ENCODE assay signal across 8 cellular contexts in the genomic region with DNA sequence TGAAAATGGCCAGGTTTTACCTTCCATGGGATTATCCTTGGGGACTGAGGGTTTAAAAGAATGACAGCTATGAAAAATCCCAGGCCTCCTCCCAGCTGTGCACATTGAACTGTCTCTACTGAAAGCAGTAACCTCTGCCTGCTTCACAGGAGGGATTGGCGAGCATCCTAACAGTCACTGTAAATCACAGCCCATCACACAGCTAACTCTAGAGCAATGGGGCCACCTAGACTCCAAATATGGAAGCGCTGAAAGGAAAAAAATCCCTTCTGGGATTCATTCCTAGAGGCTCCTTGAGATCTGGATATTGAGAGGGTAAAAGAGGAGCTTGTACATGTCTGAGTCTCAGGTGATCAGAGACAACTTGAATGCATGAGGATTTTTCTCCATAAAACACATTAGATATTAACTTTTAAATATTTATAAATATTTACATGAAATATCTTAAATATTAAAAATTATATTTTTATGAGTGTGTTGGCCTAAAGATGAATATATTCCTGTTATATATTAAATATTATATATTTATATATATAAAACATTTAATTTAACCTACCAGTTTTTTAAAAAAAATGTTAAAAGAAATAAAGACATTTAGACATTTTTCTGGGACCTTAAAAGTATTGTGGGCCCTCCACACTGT.
A peak's percentile ranks its signal among the peaks of the same experiment; 100 is the strongest.
DNase-seq lines count a peak whose midpoint lies in the region; ATAC-seq and TF ChIP-seq lines count a peak whose summit lies in the region.

No MANE protein-coding gene starts in this region.

- no peak for ATAC-seq in CD8-positive, alpha-beta T cell

- peaks cover 14% of the 10 kb centered on the region for H3K4me1 Mint-ChIP-seq in neural progenitor cell
- H3K4me1 Mint-ChIP-seq in CD8-positive, alpha-beta T cell (ENCODE audit: low read depth) = peaks cover 8% of the 10 kb centered on the region

- peak; percentile 83 for TF ChIP-seq CTCF in choroid plexus epithelial cell (conservative IDR thresholded peaks at IDR 0.05; ENCODE audit: low read depth, low read length)
- peak; percentile 81 for TF ChIP-seq CTCF in neural progenitor cell (IDR thresholded peaks at IDR 0.05)
- no peak for TF ChIP-seq CTCF in CD8-positive, alpha-beta T cell (IDR thresholded peaks at IDR 0.05)

- no peaks in the 10 kb centered on the region for H3K79me2 ChIP-seq in neural progenitor cell (ENCODE audit: low read depth)

- H3K9me3 ChIP-seq in neural progenitor cell (ENCODE audit: low read depth) = no peaks in the 10 kb centered on the region
- no peaks in the 10 kb centered on the region for H3K9me3 ChIP-seq in CD8-positive, alpha-beta T cell (ENCODE audit: low read length)

- peaks cover 2% of the 10 kb centered on the region for H3K27me3 Mint-ChIP-seq in neural progenitor cell (ENCODE audit: insufficient read depth, low read depth)
- peaks cover 19% of the 10 kb centered on the region for H3K27me3 Mint-ChIP-seq in CD8-positive, alpha-beta T cell (ENCODE audit: low read depth)

- H3K27ac Mint-ChIP-seq in neural progenitor cell = no peak overlapping the region
- H3K27ac Mint-ChIP-seq in CD8-positive, alpha-beta T cell = no peak overlapping the region

- peaks cover 11% of the 10 kb centered on the region for H3K27me3 ChIP-seq in neural progenitor cell
- H3K27me3 ChIP-seq in CD8-positive, alpha-beta T cell (ENCODE audit: insufficient read depth, low read length) = no peaks in the 10 kb centered on the region

- no peak overlapping the region for H3K27ac ChIP-seq in neural progenitor cell
- H3K27ac ChIP-seq in CD8-positive, alpha-beta T cell (ENCODE audit: low read depth, low read length) = no peak overlapping the region

- H3K9ac ChIP-seq in neural progenitor cell = no peak overlapping the region

- H3K4me3 ChIP-seq in choroid plexus epithelial cell (ENCODE audit: low read depth, low read length) (no peak overlapping the region), neural progenitor cell (no peak overlapping the region)
- H3K4me3 ChIP-seq in CD8-positive, alpha-beta T cell (ENCODE audit: low read depth, low read length) = no peak overlapping the region

- H3K4me1 ChIP-seq in neural progenitor cell = peaks cover 12% of the 10 kb centered on the region
- peaks cover 4% of the 10 kb centered on the region for H3K4me1 ChIP-seq in CD8-positive, alpha-beta T cell (ENCODE audit: insufficient read depth, low read length)

- no peaks in the 10 kb centered on the region for H3K9me3 Mint-ChIP-seq in neural progenitor cell
- H3K9me3 Mint-ChIP-seq in CD8-positive, alpha-beta T cell = no peaks in the 10 kb centered on the region

- CTCF ChIA-PET in CD8-positive, alpha-beta T cell (lab: Charles Lee) = interaction anchor here (1.1 to 2.1 kb wide), 2 partner anchors 19 to 1188 kb away, joined by 3 to 10 read pairs; no protein-coding TSS in a partner anchor

- no peak overlapping the region for H3K4me2 ChIP-seq in neural progenitor cell

- H3K36me3 ChIP-seq in neural progenitor cell = no peaks in the 10 kb centered on the region
- no peaks in the 10 kb centered on the region for H3K36me3 ChIP-seq in CD8-positive, alpha-beta T cell (ENCODE audit: insufficient read depth, low read length)

- H3K36me3 Mint-ChIP-seq in neural progenitor cell = no peaks in the 10 kb centered on the region
- H3K36me3 Mint-ChIP-seq in CD8-positive, alpha-beta T cell = no peaks in the 10 kb centered on the region

- no peaks in the 10 kb centered on the region for H3F3A ChIP-seq in neural progenitor cell (ENCODE audit: low read depth)

- no peak overlapping the region for H3K4me3 Mint-ChIP-seq in neural progenitor cell
- no peak overlapping the region for H3K4me3 Mint-ChIP-seq in CD8-positive, alpha-beta T cell

- H2AFZ ChIP-seq in neural progenitor cell (replicated peaks) = no peak overlapping the region

- H4K20me1 ChIP-seq in neural progenitor cell (ENCODE audit: low read depth) = no peaks in the 10 kb centered on the region

- intact Hi-C loops in CD8-positive, alpha-beta T cell (cut with DNase I, micrococcal nuclease) = loop anchor here in 1 of 2 experiments (10.0 kb wide), 5 partner anchors 322 to 1472 kb away; no protein-coding TSS in a partner anchor

- DNase-seq in DMS79 treated with DMSO at 0.1 percent for 48 hours (lab: John Stamatoyannopoulos, UW) (peak; percentile 2), DMS79 (lab: John Stamatoyannopoulos, UW) (no peak), NCI-H446 treated with DMSO at 0.1 percent for 48 hours (lab: John Stamatoyannopoulos, UW) (peak; percentile 85), choroid plexus epithelial cell (ENCODE audit: low read depth) (peak; percentile 87), neural progenitor cell (ENCODE audit: low spot score) (peak; percentile 87), NOMO-1 (lab: John Stamatoyannopoulos, UW; ENCODE audit: unreplicated experiment in 2 of 2) (no peak)
- no peak for DNase-seq in activated naive CD4-positive, alpha-beta T cell (lab: John Stamatoyannopoulos, UW)
- no peak for DNase-seq in CD8-positive, alpha-beta T cell

- POLR2A ChIA-PET in CD8-positive, alpha-beta T cell (lab: Charles Lee) = no interaction called here

Comparison
In these comparisons a context has a peak if more than half of its experiments do, and no peak if none do; other contexts are left out.
1. DNase-seq: peak in DMS79 treated with DMSO at 0.1 percent for 48 hours (single experiment), NCI-H446 treated with DMSO at 0.1 percent for 48 hours (single experiment), choroid plexus epithelial cell (single experiment) and neural progenitor cell (single experiment); none in DMS79 (single experiment), NOMO-1 (0 of 2), activated naive CD4-positive, alpha-beta T cell (0 of 4) and CD8-positive, alpha-beta T cell (0 of 7).